Comparison of ENCODE assay signal across 2 cellular contexts in genomic region chr10:62817763-62818425, GRCh38.
A peak's percentile ranks its signal among the peaks of the same experiment; 100 is the strongest.
TF ChIP-seq lines count a peak whose summit lies in the region.

No MANE protein-coding gene starts in this region.

TF ChIP-seq in IMR-90, 13 proteins besides CTCF, POLR2A, EP300 and RAD21:
- TF ChIP-seq RFX5 (IDR thresholded peaks at IDR 0.05; ENCODE audit: low read depth, low read length) (no peak), SMC3 (IDR thresholded peaks at IDR 0.05; ENCODE audit: low read depth, low read length) (peak; percentile 69), CEBPB (IDR thresholded peaks at IDR 0.05; ENCODE audit: low read depth, low read length) (no peak), MAFK (IDR thresholded peaks at IDR 0.05; ENCODE audit: low read depth, low read length) (no peak), FOS (IDR thresholded peaks at IDR 0.05; ENCODE audit: low read depth, low read length) (0 out of 2 replicates have a peak, but pooled peaks have one; percentile 5), NFE2L2 (IDR thresholded peaks at IDR 0.05; ENCODE audit: low read depth, low read length) (no peak), BHLHE40 (IDR thresholded peaks at IDR 0.05; ENCODE audit: low read depth, low read length) (no peak), CHD1 (IDR thresholded peaks at IDR 0.05; ENCODE audit: low read depth, low read length) (no peak), MAZ (IDR thresholded peaks at IDR 0.05; ENCODE audit: borderline replicate concordance, low read depth, low read length) (no peak), ELK1 (IDR thresholded peaks at IDR 0.05; ENCODE audit: borderline replicate concordance, low read depth, low read length) (no peak), MXI1 (IDR thresholded peaks at IDR 0.05; ENCODE audit: borderline replicate concordance, low read depth, low read length) (no peak), USF2 (IDR thresholded peaks at IDR 0.05; ENCODE audit: low read depth, low read length) (no peak), RCOR1 (IDR thresholded peaks at IDR 0.05; ENCODE audit: insufficient replicate concordance, low read length) (no peak)
TF ChIP-seq in IMR-90: peak in this region for 2.

TF ChIP-seq in K562, 482 proteins besides CTCF, POLR2A, EP300 and RAD21 (continues in another document):
- TF ChIP-seq CREB3L1 (IDR thresholded peaks at IDR 0.05; ENCODE audit: borderline replicate concordance, low read depth) (no peak), STAG1 (CRISPR knock-in tag; IDR thresholded peaks at IDR 0.05; ENCODE audit: borderline replicate concordance) (peak; percentile 48; the same call in 1 of the 2 replicates), SRF (CRISPR knock-in tag; IDR thresholded peaks at IDR 0.05) (peak in 1 of 2 experiments; percentile 64; a peak in 2 of 4 replicates), PHF20 (IDR thresholded peaks at IDR 0.05; ENCODE audit: partially characterized antibody) (peak; percentile 12), SRSF7 (optimal IDR thresholded peaks at IDR 0.05; ENCODE audit: low read depth, low read length) (no peak), KLF1 (tag; IDR thresholded peaks at IDR 0.05) (no peak), JUND (IDR thresholded peaks at IDR 0.05; ENCODE audit: borderline replicate concordance, low read depth, low read length) (peak; percentile 44; the same call in 1 of the 2 replicates), JUND (tag; IDR thresholded peaks at IDR 0.05; ENCODE audit: borderline replicate concordance, low read depth, low read length) (no peak; the same call in 2 of the 3 replicates), KDM1A (IDR thresholded peaks at IDR 0.05) (peak in 1 of 2 experiments; percentile 23; a peak in 1 of 4 replicates), HLTF (IDR thresholded peaks at IDR 0.05) (no peak), RREB1 (CRISPR knock-in tag; IDR thresholded peaks at IDR 0.05) (no peak), ZNF76 (CRISPR knock-in tag; IDR thresholded peaks at IDR 0.05; ENCODE audit: borderline replicate concordance) (peak; percentile 11; the same call in 1 of the 2 replicates), ZNF197 (CRISPR knock-in tag; IDR thresholded peaks at IDR 0.05; ENCODE audit: low read depth) (no peak), MED1 (CRISPR knock-in tag; IDR thresholded peaks at IDR 0.05; ENCODE audit: borderline replicate concordance) (no peak), ZFX (CRISPR knock-in tag; IDR thresholded peaks at IDR 0.05) (peak; percentile 69), RCOR1 (IDR thresholded peaks at IDR 0.05; ENCODE audit: borderline replicate concordance in 1 of 2, low read depth in 2 of 2, low read length in 2 of 2) (peak in 1 of 2 experiments; percentile 61; a peak in 1 of 4 replicates), CTCFL (IDR thresholded peaks at IDR 0.05; ENCODE audit: borderline replicate concordance, insufficient read depth, low read depth, low read length, poor library complexity, severe bottlenecking) (peak; percentile 32), ZNF668 (CRISPR knock-in tag; IDR thresholded peaks at IDR 0.05) (no peak), MBD1 (CRISPR knock-in tag; IDR thresholded peaks at IDR 0.05) (0 out of 2 replicates have a peak, but pooled peaks have one; percentile 47), HMGN3 (IDR thresholded peaks at IDR 0.05; ENCODE audit: borderline replicate concordance, extremely low read depth, insufficient read length, low read depth, low read length) (peak; percentile 25), COPS2 (conservative IDR thresholded peaks at IDR 0.05) (no peak), E2F3 (CRISPR knock-in tag; IDR thresholded peaks at IDR 0.05) (0 out of 2 replicates have a peak, but pooled peaks have one; percentile 36), ZBTB7A (IDR thresholded peaks at IDR 0.05; ENCODE audit: borderline replicate concordance, control insufficient read depth, low read depth, low read length) (peak; percentile 51; the same call in 1 of the 2 replicates), E2F6 (IDR thresholded peaks at IDR 0.05; ENCODE audit: borderline replicate concordance in 1 of 2, extremely low read depth in 1 of 2, insufficient read depth in 1 of 2, insufficient read length in 1 of 2, low read depth in 1 of 2, low read length in 1 of 2, poor library complexity in 1 of 2, severe bottlenecking in 1 of 2) (peak; percentile 17 to 84), SMARCA4 (IDR thresholded peaks at IDR 0.05) (no peak), BRD4 (IDR thresholded peaks at IDR 0.05) (no peak), CBFA2T2 (conservative IDR thresholded peaks at IDR 0.05) (no peak), CCNT2 (IDR thresholded peaks at IDR 0.05; ENCODE audit: borderline replicate concordance, extremely low read depth, insufficient read length, low read depth, low read length) (no peak), DEAF1 (CRISPR knock-in tag; IDR thresholded peaks at IDR 0.05) (peak; percentile 58), DPF2 (IDR thresholded peaks at IDR 0.05) (no peak), CXXC5 (CRISPR knock-in tag; IDR thresholded peaks at IDR 0.05) (peak; percentile 52), NRF1 (conservative IDR thresholded peaks at IDR 0.05 in 1 of 2, IDR thresholded peaks at IDR 0.05 in 1 of 2) (peak; percentile 53 to 67), PHF21A (IDR thresholded peaks at IDR 0.05; ENCODE audit: borderline replicate concordance, low read depth) (peak; percentile 78), PHF8 (IDR thresholded peaks at IDR 0.05; ENCODE audit: borderline replicate concordance, low read length) (peak; percentile 18; the same call in 1 of the 2 replicates), HBP1 (CRISPR knock-in tag; IDR thresholded peaks at IDR 0.05) (no peak), ERF (CRISPR knock-in tag; IDR thresholded peaks at IDR 0.05) (peak; percentile 45; the same call in 1 of the 2 replicates), SMC3 (conservative IDR thresholded peaks at IDR 0.05; ENCODE audit: insufficient read depth, low read depth, low read length) (peak; percentile 80), ARID3B (CRISPR knock-in tag; IDR thresholded peaks at IDR 0.05; ENCODE audit: borderline replicate concordance) (no peak)
